ENCODE assay signal across 8 cellular contexts in the genomic region with DNA sequence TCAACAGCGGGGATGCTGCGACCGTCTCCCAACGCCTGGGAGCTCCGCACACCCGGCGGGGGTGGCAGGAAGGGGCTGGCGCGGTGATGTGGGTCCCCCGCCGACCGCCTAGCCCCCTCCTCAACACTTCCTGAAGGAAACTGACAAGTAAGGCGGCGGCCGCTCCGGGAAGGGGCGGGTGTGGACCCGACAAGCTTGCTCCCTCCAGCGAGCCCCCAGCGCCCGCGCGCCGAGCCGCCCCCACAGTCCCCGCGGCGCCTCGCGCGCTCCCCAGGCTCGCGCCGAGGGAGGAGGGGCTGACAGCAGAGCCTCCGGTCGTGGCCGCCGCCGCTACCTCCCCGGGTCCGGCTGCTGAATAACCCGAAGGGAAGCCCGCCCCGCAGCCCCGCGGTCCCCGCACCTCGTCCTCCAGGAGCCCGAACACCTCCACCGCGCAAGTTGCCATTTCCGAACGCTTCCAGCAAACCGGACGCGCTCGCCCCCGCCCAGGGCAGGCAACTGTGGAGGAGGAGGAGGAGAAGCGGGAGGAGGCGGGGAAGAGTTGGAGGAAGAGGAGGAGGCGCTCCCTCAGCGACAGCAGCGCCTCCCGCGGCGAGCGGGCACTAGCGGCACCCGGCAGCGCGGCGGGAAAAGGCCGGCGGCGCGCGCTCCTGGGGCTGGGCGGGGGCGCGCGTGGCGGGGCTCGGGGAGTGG. TPM values are rescaled to one million over a fixed set of nuclear protein-coding genes. Genes with fewer than 3 reads are reported as not detected.
DNase-seq lines count a peak whose midpoint lies in the region; ATAC-seq and TF ChIP-seq lines count a peak whose summit lies in the region.

Gene NEDD4, minus strand, starts transcription at position 502 of the 693 bp plus-strand sequence. Its CDS starts 57 bp downstream, at position 445.

- H3K4me1 ChIP-seq in MM.1S (ENCODE audit: low read length) (no peaks in the 10 kb centered on the region), thoracic aorta (ENCODE audit: control insufficient read depth in 1 of 2, low read depth in 2 of 2) (peaks cover 0 to 33% of the 10 kb centered on the region in 2 donors)

- H3K79me2 ChIP-seq in MM.1S (ENCODE audit: low read length), result no peaks in the 10 kb centered on the region

- H3K9me3 ChIP-seq in MM.1S (replicated peaks; ENCODE audit: insufficient read depth, low read length) (no peaks in the 10 kb centered on the region), thoracic aorta (no peaks in the 10 kb centered on the region)

- TF ChIP-seq CTCF in MM.1S (IDR thresholded peaks at IDR 0.05; ENCODE audit: low read length), result peak; percentile 50
- peak; percentile 12 for TF ChIP-seq CTCF in glutamatergic neuron (IDR thresholded peaks at IDR 0.05; ENCODE audit: partially characterized antibody, unreplicated experiment)
- TF ChIP-seq CTCF in osteocyte (IDR thresholded peaks at IDR 0.05), result peak; percentile 48
- TF ChIP-seq CTCF in thoracic aorta (IDR thresholded peaks at IDR 0.05), result peak; percentile 46

- peak within 1 kb of the TSS; percentile 97 for H2AFZ ChIP-seq in MM.1S (ENCODE audit: low read length)

- in situ Hi-C loops in G401 (cut with HindIII; ENCODE audit: low sequenced_read_pairs), result no loop called here

- DNase-seq in G401 (ENCODE audit: low spot score), result peak; percentile 71
- peak; percentile 90 for DNase-seq in HCEC 1CT
- DNase-seq in MM.1S, result peak; percentile 81
- DNase-seq in SKM-1 (lab: John Stamatoyannopoulos, UW; ENCODE audit: unreplicated experiment), result peak; percentile 86
- DNase-seq in glutamatergic neuron, result peak; percentile 78
- peak; percentile 93 for DNase-seq in osteocyte (ENCODE audit: extremely low spot score, unreplicated experiment)
- peak; percentile 67 for DNase-seq in thoracic aorta (ENCODE audit: low spot score)

- no peaks in the 10 kb centered on the region for H3K9me3 Mint-ChIP-seq in activated naive CD8-positive, alpha-beta T cell (ENCODE audit: low read depth)
- H3K9me3 Mint-ChIP-seq in glutamatergic neuron (ENCODE audit: unreplicated experiment) (peaks cover 4% of the 10 kb centered on the region), osteocyte (ENCODE audit: unreplicated experiment) (no peaks in the 10 kb centered on the region)

- ATAC-seq in thoracic aorta (ENCODE audit: insufficient number of reproducible peaks, low FRiP score, low read depth), result peak; percentile 78

- peaks cover 20% of the 10 kb centered on the region for H3K4me1 Mint-ChIP-seq in activated naive CD8-positive, alpha-beta T cell (ENCODE audit: low read depth)
- H3K4me1 Mint-ChIP-seq in glutamatergic neuron (ENCODE audit: low read depth, unreplicated experiment) (no peaks in the 10 kb centered on the region), osteocyte (ENCODE audit: unreplicated experiment) (peaks cover 36% of the 10 kb centered on the region)

- peak within 1 kb of the TSS; percentile 57; the same call in 1 of the 2 replicates for H3K9ac ChIP-seq in MM.1S (ENCODE audit: low read length)

- H4K20me1 ChIP-seq in MM.1S (ENCODE audit: insufficient read depth, low read length), result no peaks in the 10 kb centered on the region

- H3K4me2 ChIP-seq in MM.1S (ENCODE audit: low read depth, low read length), result peak within 1 kb of the TSS; percentile 72

- no peak within 1 kb of the TSS; the same call in 1 of the 2 replicates for H3K27ac ChIP-seq in MM.1S (ENCODE audit: low read length)
- H3K27ac ChIP-seq in thoracic aorta, result peak within 1 kb of the TSS; percentile 94 to 95

- peak within 1 kb of the TSS; percentile 41 for H3K27ac Mint-ChIP-seq in activated naive CD8-positive, alpha-beta T cell
- H3K27ac Mint-ChIP-seq in glutamatergic neuron (ENCODE audit: unreplicated experiment) (peak within 1 kb of the TSS; percentile 84), osteocyte (ENCODE audit: unreplicated experiment) (peak within 1 kb of the TSS; percentile 96)

- H3F3A ChIP-seq in MM.1S (ENCODE audit: insufficient read depth, low read length), result no peaks in the 10 kb centered on the region

- H3K27me3 ChIP-seq in MM.1S (replicated peaks; ENCODE audit: insufficient read depth, low read length) (no peaks in the 10 kb centered on the region), thoracic aorta (replicated peaks; ENCODE audit: insufficient read depth) (no peaks in the 10 kb centered on the region)

- H3K27me3 Mint-ChIP-seq in activated naive CD8-positive, alpha-beta T cell, result no peaks in the 10 kb centered on the region
- H3K27me3 Mint-ChIP-seq in glutamatergic neuron (ENCODE audit: unreplicated experiment), result peaks cover 3% of the 10 kb centered on the region
- no peaks in the 10 kb centered on the region for H3K27me3 Mint-ChIP-seq in osteocyte (ENCODE audit: unreplicated experiment)

- peak within 1 kb of the TSS; percentile 85 for H3K4me3 ChIP-seq in MM.1S (ENCODE audit: low read length)
- peak within 1 kb of the TSS; percentile 98 for H3K4me3 ChIP-seq in thoracic aorta

- H3K9me2 ChIP-seq in MM.1S (replicated peaks; ENCODE audit: insufficient read depth, low read length), result no peaks in the 10 kb centered on the region

- H3K36me3 ChIP-seq in MM.1S (replicated peaks; ENCODE audit: insufficient read depth, low read length), result no peaks in the 10 kb centered on the region
- H3K36me3 ChIP-seq in thoracic aorta, result no peaks in the 10 kb centered on the region

- no peaks in the 10 kb centered on the region for H3K36me3 Mint-ChIP-seq in activated naive CD8-positive, alpha-beta T cell
- no peaks in the 10 kb centered on the region for H3K36me3 Mint-ChIP-seq in glutamatergic neuron (ENCODE audit: unreplicated experiment)
- peaks cover 3% of the 10 kb centered on the region for H3K36me3 Mint-ChIP-seq in osteocyte (ENCODE audit: unreplicated experiment)

- peak within 1 kb of the TSS; percentile 93 for H3K4me3 Mint-ChIP-seq in activated naive CD8-positive, alpha-beta T cell
- peak within 1 kb of the TSS; percentile 92 for H3K4me3 Mint-ChIP-seq in glutamatergic neuron (ENCODE audit: unreplicated experiment)
- H3K4me3 Mint-ChIP-seq in osteocyte (ENCODE audit: unreplicated experiment), result peak within 1 kb of the TSS; percentile 89

RNA-seq across cellular contexts. Expression of gene NEDD4, which starts in this region (rescaled TPM):
- total RNA-seq in G401 (2014; rRNA removed; shearing (Covaris generic)), result 16.7 and 25.1 TPM in 2 replicates
- total RNA-seq in glutamatergic neuron (ENCODE audit: unreplicated experiment) (3.7 TPM), osteocyte (23.9 and 24.1 TPM in 2 replicates), thoracic aorta (10 to 100 TPM; 25.3 to 27.4 TPM)

Comparison
In these comparisons a context has a peak if more than half of its experiments do, and no peak if none do; other contexts are left out.
1. H3K27ac Mint-ChIP-seq: peak in every context shown above with its lines; median percentile 96 in osteocyte; 84 in glutamatergic neuron; 41 in activated naive CD8-positive, alpha-beta T cell.